Comparison of ENCODE assay signal across 1 cellular context in genomic region chr12:43206396-43206795, GRCh38.
TF ChIP-seq lines count a peak whose summit lies in the region.

No MANE protein-coding gene starts in this region.

TF ChIP-seq in IMR-90, 13 proteins besides CTCF, POLR2A, EP300 and RAD21:
- no peak for TF ChIP-seq ELK1 (IDR thresholded peaks at IDR 0.05; ENCODE audit: borderline replicate concordance, low read depth, low read length)
- no peak for TF ChIP-seq MAZ (IDR thresholded peaks at IDR 0.05; ENCODE audit: borderline replicate concordance, low read depth, low read length)
- no peak for TF ChIP-seq BHLHE40 (IDR thresholded peaks at IDR 0.05; ENCODE audit: low read depth, low read length)
- no peak for TF ChIP-seq NFE2L2 (IDR thresholded peaks at IDR 0.05; ENCODE audit: low read depth, low read length)
- TF ChIP-seq MXI1 (IDR thresholded peaks at IDR 0.05; ENCODE audit: borderline replicate concordance, low read depth, low read length) = no peak
- no peak for TF ChIP-seq RFX5 (IDR thresholded peaks at IDR 0.05; ENCODE audit: low read depth, low read length)
- no peak for TF ChIP-seq USF2 (IDR thresholded peaks at IDR 0.05; ENCODE audit: low read depth, low read length)
- no peak for TF ChIP-seq CEBPB (IDR thresholded peaks at IDR 0.05; ENCODE audit: low read depth, low read length)
- no peak for TF ChIP-seq SMC3 (IDR thresholded peaks at IDR 0.05; ENCODE audit: low read depth, low read length)
- TF ChIP-seq MAFK (IDR thresholded peaks at IDR 0.05; ENCODE audit: low read depth, low read length) = no peak
- TF ChIP-seq FOS (IDR thresholded peaks at IDR 0.05; ENCODE audit: low read depth, low read length) = no peak
- no peak for TF ChIP-seq CHD1 (IDR thresholded peaks at IDR 0.05; ENCODE audit: low read depth, low read length)
- TF ChIP-seq RCOR1 (IDR thresholded peaks at IDR 0.05; ENCODE audit: insufficient replicate concordance, low read length) = no peak
TF ChIP-seq in IMR-90: peak in this region for 0.
